ENCODE assay signal across 1 cellular context in genomic region chr4:40763228-40763716, GRCh38.
TF ChIP-seq lines count a peak whose summit lies in the region.

No MANE protein-coding gene starts in this region.

TF ChIP-seq in GM12878, 131 proteins besides CTCF, POLR2A, EP300 and RAD21 (continued from another document and continues in another):
- TF ChIP-seq ZBTB40 (IDR thresholded peaks at IDR 0.05; ENCODE audit: borderline replicate concordance) (no peak), FOXM1 (IDR thresholded peaks at IDR 0.05; ENCODE audit: low read depth, low read length) (peak; percentile 83; the same call in 1 of the 2 replicates), CBX5 (IDR thresholded peaks at IDR 0.05; ENCODE audit: low read depth) (0 out of 2 replicates have a peak, but pooled peaks have one; percentile 63), USF2 (IDR thresholded peaks at IDR 0.05; ENCODE audit: borderline replicate concordance, low read depth, low read length) (no peak), SMC3 (IDR thresholded peaks at IDR 0.05; ENCODE audit: borderline replicate concordance, low read length) (no peak), ZNF24 (IDR thresholded peaks at IDR 0.05) (no peak), BMI1 (IDR thresholded peaks at IDR 0.05; ENCODE audit: borderline replicate concordance) (no peak), ETV6 (conservative IDR thresholded peaks at IDR 0.05 in 1 of 2, IDR thresholded peaks at IDR 0.05 in 1 of 2; ENCODE audit: borderline replicate concordance in 1 of 2, low read depth in 1 of 2) (peak in 1 of 2 experiments; percentile 86; a peak in 2 of 4 replicates), EGR1 (IDR thresholded peaks at IDR 0.05; ENCODE audit: borderline replicate concordance in 1 of 2, low read depth in 2 of 2, low read length in 2 of 2) (no peak), ZBTB33 (IDR thresholded peaks at IDR 0.05) (no peak), ZNF592 (IDR thresholded peaks at IDR 0.05) (no peak), NBN (IDR thresholded peaks at IDR 0.05) (0 out of 2 replicates have a peak, but pooled peaks have one; percentile 48), JUND (IDR thresholded peaks at IDR 0.05; ENCODE audit: low read depth, low read length) (peak; percentile 22; the same call in 1 of the 2 replicates), SMAD1 (IDR thresholded peaks at IDR 0.05; ENCODE audit: low read depth, partially characterized antibody) (no peak), HDGF (IDR thresholded peaks at IDR 0.05) (no peak), TAF1 (IDR thresholded peaks at IDR 0.05; ENCODE audit: borderline replicate concordance, low read depth, low read length) (no peak), STAT3 (IDR thresholded peaks at IDR 0.05; ENCODE audit: low read depth, low read length) (0 out of 2 replicates have a peak, but pooled peaks have one; percentile 15), SUZ12 (IDR thresholded peaks at IDR 0.05; ENCODE audit: unreplicated experiment) (no peak), MTA3 (IDR thresholded peaks at IDR 0.05; ENCODE audit: borderline replicate concordance, low read length) (peak; percentile 66; the same call in 1 of the 2 replicates), KAT2A (conservative IDR thresholded peaks at IDR 0.05; ENCODE audit: control insufficient read depth, low read depth, low read length) (no peak), CUX1 (IDR thresholded peaks at IDR 0.05; ENCODE audit: insufficient replicate concordance, low read depth, low read length) (no peak), BCL3 (IDR thresholded peaks at IDR 0.05; ENCODE audit: borderline replicate concordance, insufficient read depth, low read depth, low read length, poor library complexity, severe bottlenecking) (peak; percentile 14), MLLT1 (IDR thresholded peaks at IDR 0.05) (0 out of 2 replicates have a peak, but pooled peaks have one; percentile 46), TARDBP (IDR thresholded peaks at IDR 0.05; ENCODE audit: borderline replicate concordance) (no peak), MYB (IDR thresholded peaks at IDR 0.05; ENCODE audit: borderline replicate concordance, low read depth, low read length) (no peak), HDAC2 (IDR thresholded peaks at IDR 0.05) (no peak), BCL11A (IDR thresholded peaks at IDR 0.05; ENCODE audit: low read depth, low read length) (peak; percentile 86), ZNF207 (IDR thresholded peaks at IDR 0.05; ENCODE audit: borderline replicate concordance) (no peak), YY1 (IDR thresholded peaks at IDR 0.05; ENCODE audit: low read depth, low read length) (no peak), SIN3A (IDR thresholded peaks at IDR 0.05; ENCODE audit: low read depth, low read length) (no peak), EZH2 (IDR thresholded peaks at IDR 0.05; ENCODE audit: borderline replicate concordance, control insufficient read depth, low read depth, low read length) (peak; percentile 97; the same call in 1 of the 2 replicates), DPF2 (IDR thresholded peaks at IDR 0.05) (peak; percentile 83), CEBPZ (IDR thresholded peaks at IDR 0.05; ENCODE audit: low read depth, low read length) (no peak)
